ENCODE assay signal across 25 cellular contexts in the genomic region with DNA sequence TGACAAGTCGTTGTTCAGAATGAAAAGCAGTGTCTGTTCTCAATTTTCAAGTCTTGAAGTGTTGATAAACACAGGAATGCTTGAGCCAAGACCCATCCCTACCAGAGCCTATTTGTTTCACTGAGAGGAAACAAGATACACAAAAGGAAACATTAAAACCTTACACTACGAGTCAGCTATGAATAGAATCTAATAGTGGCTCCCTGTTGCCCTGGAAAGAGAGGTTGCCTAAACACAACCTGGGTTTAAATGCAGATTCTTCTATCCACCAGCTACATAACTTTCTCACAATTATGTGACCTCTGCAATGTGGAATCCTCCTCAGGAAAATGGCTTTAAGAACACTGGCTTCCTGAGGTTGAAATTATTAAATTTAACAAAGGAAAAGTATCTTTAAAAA. TPM values are rescaled to one million over a fixed set of nuclear protein-coding genes. Genes with fewer than 3 reads are reported as not detected.
DNase-seq lines count a peak whose midpoint lies in the region; ATAC-seq, FAIRE-seq and TF ChIP-seq lines count a peak whose summit lies in the region.
"Had no signal": no experiment of that assay in that cellular context is flagged by ENCODE, and none has a peak within 500 bp of the region (broad histone marks: within the 10 kb centered on the region; RNA-seq: fewer than 3 reads in every experiment).

No MANE protein-coding gene starts in this region.

- H3K27ac Mint-ChIP-seq in WTC11 = no peak overlapping the region
- H3K27ac Mint-ChIP-seq: activated CD4-positive, alpha-beta T cell treated with anti-CD3 and anti-CD28 coated beads, Interleukin-2, amount 10 ng/mL, durations not matched to agents 7 days and 5 days; activated naive CD8-positive, alpha-beta T cell; brain; CD8-positive, alpha-beta memory T cell had no signal

- TF ChIP-seq POLR2A in H54 (IDR thresholded peaks at IDR 0.05; ENCODE audit: low read depth, low read length) = no peak

- ATAC-seq in WTC11 (peak; percentile 18; the same call in 1 of the 2 replicates), GM21529 (IDR thresholded peaks at IDR 0.05; ENCODE audit: unreplicated experiment) (no peak)
- ATAC-seq: gastrocnemius medialis, psoas muscle had no signal

- H3K36me3 Mint-ChIP-seq in WTC11 = no peaks in the 10 kb centered on the region
- H3K36me3 Mint-ChIP-seq: activated naive CD8-positive, alpha-beta T cell; brain had no signal

- no peak overlapping the region for H3K4me3 Mint-ChIP-seq in WTC11
- H3K4me3 Mint-ChIP-seq: activated CD4-positive, alpha-beta T cell treated with anti-CD3 and anti-CD28 coated beads, Interleukin-2, amount 10 ng/mL, durations not matched to agents 7 days and 5 days; activated naive CD8-positive, alpha-beta T cell; brain; CD8-positive, alpha-beta memory T cell had no signal

- TF ChIP-seq CTCF in WTC11 (IDR thresholded peaks at IDR 0.05) = no peak

- no peaks in the 10 kb centered on the region for H3K27me3 Mint-ChIP-seq in WTC11 (ENCODE audit: low read depth)
- H3K27me3 Mint-ChIP-seq: activated CD4-positive, alpha-beta T cell treated with anti-CD3 and anti-CD28 coated beads, Interleukin-2, amount 10 ng/mL, durations not matched to agents 7 days and 5 days; CD8-positive, alpha-beta memory T cell had no signal

- peaks cover 7% of the 10 kb centered on the region for H3K9me3 Mint-ChIP-seq in WTC11

- 0 out of 2 replicates have a peak, but pooled peaks cover 4% of the 10 kb centered on the region for H3K4me1 Mint-ChIP-seq in WTC11
- H3K4me1 Mint-ChIP-seq: activated CD4-positive, alpha-beta T cell treated with anti-CD3 and anti-CD28 coated beads, Interleukin-2, amount 10 ng/mL, durations not matched to agents 7 days and 5 days; brain; CD8-positive, alpha-beta memory T cell had no signal

- CTCF ChIA-PET in WTC11 (lab: Charles Lee) = no interaction called here

- POLR2A ChIA-PET in WTC11 (lab: Charles Lee) = interaction anchor here (0.6 kb wide), 1 partner anchor 18 kb away, joined by 4 read pairs; no protein-coding TSS in a partner anchor

- DNase-seq in H54 (ENCODE audit: insufficient read length, low spot score) = no peak
- DNase-seq in WTC11 (ENCODE audit: low spot score) = no peak
- peak; percentile 46 for DNase-seq in foreskin melanocyte
- DNase-seq in renal cortical epithelial cell (ENCODE audit: low read depth) = peak; percentile 52
- DNase-seq in activated T-cell treated with anti-CD3 and anti-CD28 coated beads, Interleukin-2, amount 50 U/mL, for 1 hour = no peak
- DNase-seq in urothelium cell line (ENCODE audit: low spot score) = no peak
- DNase-seq: activated CD4-positive, alpha-beta T cell treated with anti-CD3 and anti-CD28 coated beads, Interleukin-2, amount 10 ng/mL, durations not matched to agents 7 days and 5 days; CD8-positive, alpha-beta memory T cell; DMS53; effector CD8-positive, alpha-beta T cell; gastrocnemius medialis; hypothalamus; NCI-H1048; NCI-H187; NCI-H526 treated with DMSO at 0.1 percent for 48 hours; psoas muscle; stimulated activated CD8-positive, alpha-beta memory T cell treated with anti-CD3 and anti-CD28 coated beads, Interleukin-4, amount 100 ng/mL, for 48 hours; stomach; tibial artery; WERI-Rb-1 had no signal

- FAIRE-seq in H54 (lab: Jason Lieb, UNC) (peak; percentile 23), urothelium cell line (lab: Jason Lieb, UNC) (no peak)
- FAIRE-seq: keratinocyte had no signal

TF ChIP-seq in WTC11, 78 proteins besides CTCF, POLR2A, EP300 and RAD21:
- TF ChIP-seq ZNF232 (CRISPR knock-in tag; IDR thresholded peaks at IDR 0.05) (no peak), ZNF263 (CRISPR knock-in tag; IDR thresholded peaks at IDR 0.05; ENCODE audit: low read depth) (no peak)
- TF ChIP-seq, protein P1, sequence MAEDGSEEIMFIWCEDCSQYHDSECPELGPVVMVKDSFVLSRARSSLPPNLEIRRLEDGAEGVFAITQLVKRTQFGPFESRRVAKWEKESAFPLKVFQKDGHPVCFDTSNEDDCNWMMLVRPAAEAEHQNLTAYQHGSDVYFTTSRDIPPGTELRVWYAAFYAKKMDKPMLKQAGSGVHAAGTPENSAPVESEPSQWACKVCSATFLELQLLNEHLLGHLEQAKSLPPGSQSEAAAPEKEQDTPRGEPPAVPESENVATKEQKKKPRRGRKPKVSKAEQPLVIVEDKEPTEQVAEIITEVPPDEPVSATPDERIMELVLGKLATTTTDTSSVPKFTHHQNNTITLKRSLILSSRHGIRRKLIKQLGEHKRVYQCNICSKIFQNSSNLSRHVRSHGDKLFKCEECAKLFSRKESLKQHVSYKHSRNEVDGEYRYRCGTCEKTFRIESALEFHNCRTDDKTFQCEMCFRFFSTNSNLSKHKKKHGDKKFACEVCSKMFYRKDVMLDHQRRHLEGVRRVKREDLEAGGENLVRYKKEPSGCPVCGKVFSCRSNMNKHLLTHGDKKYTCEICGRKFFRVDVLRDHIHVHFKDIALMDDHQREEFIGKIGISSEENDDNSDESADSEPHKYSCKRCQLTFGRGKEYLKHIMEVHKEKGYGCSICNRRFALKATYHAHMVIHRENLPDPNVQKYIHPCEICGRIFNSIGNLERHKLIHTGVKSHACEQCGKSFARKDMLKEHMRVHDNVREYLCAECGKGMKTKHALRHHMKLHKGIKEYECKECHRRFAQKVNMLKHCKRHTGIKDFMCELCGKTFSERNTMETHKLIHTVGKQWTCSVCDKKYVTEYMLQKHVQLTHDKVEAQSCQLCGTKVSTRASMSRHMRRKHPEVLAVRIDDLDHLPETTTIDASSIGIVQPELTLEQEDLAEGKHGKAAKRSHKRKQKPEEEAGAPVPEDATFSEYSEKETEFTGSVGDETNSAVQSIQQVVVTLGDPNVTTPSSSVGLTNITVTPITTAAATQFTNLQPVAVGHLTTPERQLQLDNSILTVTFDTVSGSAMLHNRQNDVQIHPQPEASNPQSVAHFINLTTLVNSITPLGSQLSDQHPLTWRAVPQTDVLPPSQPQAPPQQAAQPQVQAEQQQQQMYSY (CRISPR knock-in tag; IDR thresholded peaks at IDR 0.05) = no peak
- TF ChIP-seq, protein P2, sequence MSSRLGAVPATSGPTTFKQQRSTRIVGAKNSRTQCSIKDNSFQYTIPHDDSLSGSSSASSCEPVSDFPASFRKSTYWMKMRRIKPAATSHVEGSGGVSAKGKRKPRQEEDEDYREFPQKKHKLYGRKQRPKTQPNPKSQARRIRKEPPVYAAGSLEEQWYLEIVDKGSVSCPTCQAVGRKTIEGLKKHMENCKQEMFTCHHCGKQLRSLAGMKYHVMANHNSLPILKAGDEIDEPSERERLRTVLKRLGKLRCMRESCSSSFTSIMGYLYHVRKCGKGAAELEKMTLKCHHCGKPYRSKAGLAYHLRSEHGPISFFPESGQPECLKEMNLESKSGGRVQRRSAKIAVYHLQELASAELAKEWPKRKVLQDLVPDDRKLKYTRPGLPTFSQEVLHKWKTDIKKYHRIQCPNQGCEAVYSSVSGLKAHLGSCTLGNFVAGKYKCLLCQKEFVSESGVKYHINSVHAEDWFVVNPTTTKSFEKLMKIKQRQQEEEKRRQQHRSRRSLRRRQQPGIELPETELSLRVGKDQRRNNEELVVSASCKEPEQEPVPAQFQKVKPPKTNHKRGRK (CRISPR knock-in tag; IDR thresholded peaks at IDR 0.05; ENCODE audit: borderline replicate concordance) = no peak

RNA-seq across cellular contexts. Expression of a gene that starts 29.1 kb away (rescaled TPM):
- total RNA-seq in WTC11 (2021) (28.1 to 33.3 TPM (median 29.3 TPM) in 3 replicates), renal cortical epithelial cell (9.0 and 22.4 TPM in 2 replicates)
- total RNA-seq: activated CD4-positive, alpha-beta T cell treated with anti-CD3 and anti-CD28 coated beads, Interleukin-2, amount 10 ng/mL, durations not matched to agents 7 days and 5 days; T-helper 2 cell treated with Interferon-gamma antibody and Interleukin-4, amounts not matched to agents 100 ng/mL and 5 ng/mL, for 36 hours had no signal

Comparison
In these comparisons a context has a peak if more than half of its experiments do, and no peak if none do; other contexts are left out.
1. DNase-seq: peak in foreskin melanocyte (single experiment) and renal cortical epithelial cell (single experiment); none in H54 (single experiment), WTC11 (single experiment), activated T-cell treated with anti-CD3 and anti-CD28 coated beads, Interleukin-2, amount 50 U/mL, for 1 hour (single experiment) and urothelium cell line (single experiment).